In the genomic region with DNA sequence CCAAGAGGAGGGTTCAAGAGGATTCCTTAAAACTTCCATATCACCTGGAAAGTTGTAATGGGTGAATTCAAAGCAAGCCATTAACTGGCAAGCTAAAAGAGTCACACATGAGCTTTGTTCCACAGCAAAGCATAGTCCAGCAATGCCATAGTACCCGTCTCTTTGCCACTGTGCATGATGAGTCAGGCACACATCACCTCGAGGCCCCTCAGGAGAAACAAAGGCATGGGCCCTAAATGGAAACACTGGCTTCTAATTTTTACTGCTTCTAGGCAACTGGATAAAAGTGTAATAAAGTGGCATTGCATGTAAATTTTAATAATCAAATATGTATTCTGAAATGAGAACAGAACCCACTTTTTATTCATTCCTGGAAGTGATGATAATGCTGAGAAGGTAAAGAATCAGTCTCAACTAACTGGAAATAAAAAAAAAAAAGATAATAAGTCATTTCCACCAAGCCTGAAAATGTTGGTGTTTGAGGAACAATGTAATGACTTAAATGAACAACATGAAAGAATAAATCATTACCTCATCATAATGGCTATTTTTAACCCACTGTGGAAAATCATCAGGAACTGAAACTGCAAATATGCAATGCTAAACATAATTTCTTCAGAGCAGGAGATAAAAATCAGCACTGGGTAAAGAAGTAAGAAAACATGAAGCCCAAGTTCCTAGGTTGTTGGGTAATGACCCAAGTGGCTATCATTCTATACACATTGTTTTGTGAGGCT, we compare ENCODE assay signal across 9 cellular contexts.
DNase-seq lines count a peak whose midpoint lies in the region; ATAC-seq, FAIRE-seq and TF ChIP-seq lines count a peak whose summit lies in the region.
"Had no signal": no experiment of that assay in that cellular context is flagged by ENCODE, and none has a peak within 500 bp of the region (broad histone marks: within the 10 kb centered on the region; RNA-seq: fewer than 3 reads in every experiment).

No MANE protein-coding gene starts in this region.

- no peak for TF ChIP-seq EP300 in A549 (IDR thresholded peaks at IDR 0.05)

- CTCF ChIA-PET in A549 (lab: Yijun Ruan, JAX) = interaction anchor here (0.8 to 1.8 kb wide), 4 partner anchors 12 to 111 kb away, joined by 3 to 5 read pairs (median 3); no protein-coding TSS in a partner anchor

- TF ChIP-seq RAD21 in A549 (conservative IDR thresholded peaks at IDR 0.05 in 1 of 2, IDR thresholded peaks at IDR 0.05 in 1 of 2) = no peak

- TF ChIP-seq CTCF in A549 (IDR thresholded peaks at IDR 0.05) = no peak
- TF ChIP-seq CTCF in fibroblast of the aortic adventitia (IDR thresholded peaks at IDR 0.05; ENCODE audit: insufficient read depth, low read length) = no peak

- 24% methylated on average over 2 of the region's 2 CpGs for WGBS in A549 (ENCODE audit: missing lambda C conversion rate)

- no peak for FAIRE-seq in A549 (lab: Jason Lieb, UNC)

- POLR2A ChIA-PET in A549 (lab: Yijun Ruan, JAX) = no interaction called here

- H3K4me3 ChIP-seq in A549 (no peak overlapping the region), fibroblast of the aortic adventitia (ENCODE audit: low read depth, low read length) (no peak overlapping the region)

- no peak for DNase-seq in A549 (ENCODE audit: low read depth in 1 of 2, low spot score in 1 of 2)
- DNase-seq in RPMI7951 (ENCODE audit: low read depth) = peak; percentile 73
- DNase-seq in fibroblast of the aortic adventitia (ENCODE audit: low read depth) = peak; percentile 44
- no peak for DNase-seq in LoVo (ENCODE audit: low spot score)
- no peak for DNase-seq in mucosa of gallbladder (ENCODE audit: low spot score)
- DNase-seq in COLO668 (lab: John Stamatoyannopoulos, UW; ENCODE audit: unreplicated experiment) = no peak
- DNase-seq: activated gamma-delta T cell had no signal

- H3K9me3 ChIP-seq in A549 = no peaks in the 10 kb centered on the region

- H3K4me1 ChIP-seq in A549 = peaks cover 25% of the 10 kb centered on the region

- H3K4me2 ChIP-seq in A549 = peak overlapping the region; percentile 16; the same call in 2 of the 3 replicates

- no peak for TF ChIP-seq POLR2A in A549 (IDR thresholded peaks at IDR 0.05; ENCODE audit: low read length)

- ATAC-seq in A549 (0 out of 6 replicates have a peak, but pooled peaks of 1 of the 2 experiments have one; percentile 36), GM21367 (IDR thresholded peaks at IDR 0.05; ENCODE audit: unreplicated experiment) (peak; percentile 46), HG03175 (IDR thresholded peaks at IDR 0.05; ENCODE audit: unreplicated experiment) (no peak)

- peak overlapping the region in 1 of 2 experiments; percentile 64; a peak in 4 of 6 replicates for H3K27ac ChIP-seq in A549

TF ChIP-seq in A549, 52 proteins besides CTCF, POLR2A, EP300 and RAD21:
- TF ChIP-seq EHMT2 (IDR thresholded peaks at IDR 0.05; ENCODE audit: low read depth) = no peak
- TF ChIP-seq MAFK (IDR thresholded peaks at IDR 0.05; ENCODE audit: partially characterized antibody) = peak; percentile 52

Comparison
In these comparisons a context has a peak if more than half of its experiments do, and no peak if none do; other contexts are left out.
1. DNase-seq: peak in RPMI7951 (single experiment) and fibroblast of the aortic adventitia (single experiment); none in A549 (0 of 2), LoVo (single experiment), mucosa of gallbladder (single experiment) and COLO668 (single experiment).